ENCODE assay signal across 12 cellular contexts in the genomic region with DNA sequence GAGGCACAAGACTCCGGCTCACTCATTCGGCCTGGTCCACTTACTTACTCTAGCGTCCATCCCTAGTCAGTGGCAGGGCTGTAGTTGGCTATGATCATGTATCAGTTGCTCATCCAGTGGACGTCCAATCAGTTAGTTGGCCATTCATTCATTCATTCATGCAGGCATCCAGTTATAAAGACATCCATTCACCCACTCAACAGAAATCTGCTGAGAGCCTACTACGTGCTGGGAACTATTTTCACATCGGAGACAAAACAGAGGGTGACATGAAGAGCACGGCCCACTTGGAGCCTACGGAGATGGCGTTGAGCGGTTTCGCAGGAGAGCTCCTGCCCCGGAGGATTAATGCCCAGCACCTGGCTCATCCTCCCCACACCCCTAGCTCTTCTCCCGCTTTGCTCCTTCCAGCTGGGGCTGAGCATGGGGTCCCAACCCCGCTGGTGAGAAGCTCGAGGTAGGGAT. TPM values are rescaled to one million over a fixed set of nuclear protein-coding genes. Genes with fewer than 3 reads are reported as not detected.
DNase-seq lines count a peak whose midpoint lies in the region; ATAC-seq and TF ChIP-seq lines count a peak whose summit lies in the region.
"Had no signal": no experiment of that assay in that cellular context is flagged by ENCODE, and none has a peak within 500 bp of the region (broad histone marks: within the 10 kb centered on the region; RNA-seq: fewer than 3 reads in every experiment).

No MANE protein-coding gene starts in this region.

- H3K9me3 Mint-ChIP-seq in stimulated activated naive CD8-positive, alpha-beta T cell treated with anti-CD3 and anti-CD28 coated beads, Interleukin-15, Interleukin-2, amounts not matched to agents 100 ng/mL and 50 ng/mL, for 24 hours = no peaks in the 10 kb centered on the region
- no peaks in the 10 kb centered on the region for H3K9me3 Mint-ChIP-seq in mesothelial cell of epicardium

- peaks cover 55% of the 10 kb centered on the region for H3K27me3 Mint-ChIP-seq in stimulated activated naive CD8-positive, alpha-beta T cell treated with anti-CD3 and anti-CD28 coated beads, Interleukin-15, Interleukin-2, amounts not matched to agents 100 ng/mL and 50 ng/mL, for 24 hours
- peaks cover 45% of the 10 kb centered on the region for H3K27me3 Mint-ChIP-seq in mesothelial cell of epicardium (ENCODE audit: low read depth)

- in situ Hi-C loops in astrocyte of the spinal cord (cut with HindIII; ENCODE audit: low sequenced_read_pairs) = no loop called here

- no peak overlapping the region for H3K27ac Mint-ChIP-seq in stimulated activated naive CD8-positive, alpha-beta T cell treated with anti-CD3 and anti-CD28 coated beads, Interleukin-15, Interleukin-2, amounts not matched to agents 100 ng/mL and 50 ng/mL, for 24 hours
- peak overlapping the region; percentile 27 for H3K27ac Mint-ChIP-seq in mesothelial cell of epicardium

- peak overlapping the region; percentile 75 for H3K4me3 Mint-ChIP-seq in stimulated activated naive CD8-positive, alpha-beta T cell treated with anti-CD3 and anti-CD28 coated beads, Interleukin-15, Interleukin-2, amounts not matched to agents 100 ng/mL and 50 ng/mL, for 24 hours
- H3K4me3 Mint-ChIP-seq in mesothelial cell of epicardium = peak overlapping the region; percentile 83

- TF ChIP-seq CTCF in astrocyte of the spinal cord (IDR thresholded peaks at IDR 0.05; ENCODE audit: low read depth, low read length) (no peak), mesothelial cell of epicardium (IDR thresholded peaks at IDR 0.05; ENCODE audit: unreplicated experiment) (no peak)

- no peaks in the 10 kb centered on the region for H3K36me3 Mint-ChIP-seq in stimulated activated naive CD8-positive, alpha-beta T cell treated with anti-CD3 and anti-CD28 coated beads, Interleukin-15, Interleukin-2, amounts not matched to agents 100 ng/mL and 50 ng/mL, for 24 hours (ENCODE audit: low read depth)
- no peaks in the 10 kb centered on the region for H3K36me3 Mint-ChIP-seq in mesothelial cell of epicardium

- peaks cover 11% of the 10 kb centered on the region for H3K4me1 Mint-ChIP-seq in stimulated activated naive CD8-positive, alpha-beta T cell treated with anti-CD3 and anti-CD28 coated beads, Interleukin-15, Interleukin-2, amounts not matched to agents 100 ng/mL and 50 ng/mL, for 24 hours (ENCODE audit: low read depth)
- peaks cover 4% of the 10 kb centered on the region for H3K4me1 Mint-ChIP-seq in mesothelial cell of epicardium

- DNase-seq in stimulated activated naive CD8-positive, alpha-beta T cell treated with anti-CD3 and anti-CD28 coated beads, Interleukin-15, Interleukin-2, amounts not matched to agents 100 U/mL and 50 U/mL, for 24 hours = no peak
- DNase-seq in astrocyte of the spinal cord (ENCODE audit: low read depth, low spot score) (no peak), mesothelial cell of epicardium (ENCODE audit: low spot score in 2 of 2, unreplicated experiment in 2 of 2) (no peak), NCI-H774 (lab: John Stamatoyannopoulos, UW) (no peak)
- DNase-seq: effector memory CD4-positive, alpha-beta T cell; NCI-H2107; SHP77 treated with DMSO at 0.1 percent for 48 hours; spleen had no signal

- peak overlapping the region; percentile 47 for H3K4me3 ChIP-seq in astrocyte of the spinal cord (ENCODE audit: low read depth, low read length)

- no peak for ATAC-seq in stimulated activated naive CD8-positive, alpha-beta T cell treated with anti-CD3 and anti-CD28 coated beads, Interleukin-15, Interleukin-2, amounts not matched to agents 100 U/mL and 50 U/mL, for 24 hours
- no peak for ATAC-seq in GM21825 (IDR thresholded peaks at IDR 0.05; ENCODE audit: unreplicated experiment)
- no peak for ATAC-seq in GM18873 (IDR thresholded peaks at IDR 0.05; ENCODE audit: low FRiP score, unreplicated experiment)
- no peak for ATAC-seq in HG02642 (IDR thresholded peaks at IDR 0.05; ENCODE audit: poor library complexity, unreplicated experiment)

RNA-seq across cellular contexts. Expression of a gene that starts 0.6 kb away (rescaled TPM):
- total RNA-seq in mesothelial cell of epicardium = 2.5 to 3.3 TPM (median 3.2 TPM) in 3 replicates

RNA-seq across cellular contexts. Expression of a gene that starts 49.7 kb away (rescaled TPM):
- total RNA-seq in mesothelial cell of epicardium = 6.2 to 6.6 TPM (median 6.6 TPM) in 3 replicates
